ENCODE assay signal across 8 cellular contexts in the genomic region with DNA sequence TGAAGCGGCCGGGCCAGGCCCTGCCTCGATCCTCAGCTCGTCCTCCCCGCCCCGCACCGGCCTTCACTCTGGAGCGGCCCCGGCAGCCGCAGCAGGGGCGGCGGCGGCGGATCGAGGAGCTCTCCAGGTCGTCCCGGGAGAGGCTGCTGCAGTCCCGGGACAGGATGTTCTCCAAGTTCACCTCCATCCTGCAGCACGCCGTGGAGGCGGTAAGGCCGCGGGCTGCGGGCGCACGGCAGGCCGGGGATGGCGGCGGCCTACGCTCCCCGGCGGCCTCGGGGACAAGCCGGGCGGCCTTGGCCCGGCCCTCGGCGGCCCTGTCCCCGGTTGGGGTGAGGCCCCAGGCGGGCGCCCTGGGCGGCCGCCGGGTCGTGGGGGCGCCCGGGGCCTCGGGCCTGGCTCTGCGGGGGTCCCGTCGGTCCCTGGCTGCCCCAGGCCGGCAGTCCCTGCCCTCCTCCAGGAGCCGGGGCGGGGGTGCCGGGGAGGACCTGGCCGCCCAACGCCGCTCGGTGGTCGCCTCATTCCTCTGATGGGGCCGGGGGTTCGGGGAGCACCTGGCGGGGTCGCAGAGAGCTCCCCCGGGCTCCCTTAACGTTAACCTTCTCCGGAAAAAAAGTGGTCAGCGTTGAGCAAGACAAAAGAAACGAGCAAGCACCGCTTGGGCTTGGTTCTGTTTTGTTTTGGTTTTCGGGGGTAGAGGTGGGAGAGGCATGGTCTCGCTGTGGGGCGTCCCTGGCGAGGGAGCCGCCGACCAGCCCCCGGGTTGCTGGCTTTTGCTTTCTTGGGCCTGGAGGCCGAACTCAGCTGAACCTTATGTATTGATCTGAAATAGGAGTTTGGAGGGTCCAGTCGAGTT.
DNase-seq lines count a peak whose midpoint lies in the region; ATAC-seq and TF ChIP-seq lines count a peak whose summit lies in the region.

No MANE protein-coding gene starts in this region.

- ATAC-seq in GM19397 (IDR thresholded peaks at IDR 0.05; ENCODE audit: unreplicated experiment) (peak; percentile 49), HG03460 (IDR thresholded peaks at IDR 0.05; ENCODE audit: unreplicated experiment) (peak; percentile 35)

- TF ChIP-seq CTCF in cardiac fibroblast (IDR thresholded peaks at IDR 0.05; ENCODE audit: low read depth, low read length): no peak

- DNase-seq in COLO668 (lab: John Stamatoyannopoulos, UW; ENCODE audit: unreplicated experiment) (peak; percentile 53), T-helper 1 cell (peak; percentile 2 to 37 (median 13)), cardiac fibroblast (ENCODE audit: low read depth in 2 of 2) (peak; percentile 42 to 53), islet precursor cell (peak; percentile 73), COLO829 (ENCODE audit: low spot score) (no peak)
- DNase-seq in stimulated activated CD4-positive, alpha-beta T cell treated with anti-CD3 and anti-CD28 coated beads, Interleukin-15, amount 100 ng/mL, for 24 hours: peak; percentile 39

- peak overlapping the region; percentile 71 for H3K4me3 ChIP-seq in cardiac fibroblast (replicated peaks in 1 of 2; ENCODE audit: low read depth in 2 of 2, low read length in 2 of 2)
